Comparison of ENCODE assay signal across 26 cellular contexts in the genomic region with DNA sequence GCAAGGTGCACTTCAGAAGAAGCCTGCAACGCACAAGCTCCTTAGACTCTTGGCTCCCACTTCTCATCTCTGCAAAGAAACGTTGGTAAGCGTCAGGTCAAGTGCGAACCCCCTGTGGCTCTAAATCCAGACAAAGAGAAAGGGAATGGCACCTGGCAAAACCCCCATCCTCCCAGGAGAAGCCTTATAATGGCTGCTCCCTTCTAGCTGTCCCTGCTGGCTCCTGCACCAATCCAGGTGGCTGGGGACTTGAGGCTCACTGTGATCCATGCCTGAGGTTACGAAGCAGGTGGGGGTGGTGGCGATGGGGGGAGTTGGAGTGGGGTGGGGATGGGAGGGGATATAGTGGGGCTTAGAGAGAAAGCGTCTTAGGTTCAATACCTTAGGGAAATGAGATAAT.
"Had no signal": no experiment of that assay in that cellular context is flagged by ENCODE, and none has a peak within 500 bp of the region (broad histone marks: within the 10 kb centered on the region; RNA-seq: fewer than 3 reads in every experiment).

No MANE protein-coding gene starts in this region.

- H3K4me3 Mint-ChIP-seq: activated naive CD8-positive, alpha-beta T cell; activated T-cell treated with anti-CD3 and anti-CD28 coated beads, Interleukin-2, amount 50 U/mL, for 4 hours; natural killer cell treated with Interleukin-12 subunit alpha and Interleukin-12 subunit beta and Interleukin-15 and Interleukin-18, amount 100 ng/mL, for 72 hours had no signal

- DNase-seq: activated CD4-positive, alpha-beta T cell treated with anti-CD3 and anti-CD28 coated beads for 4 hours; activated CD4-positive, alpha-beta T cell treated with anti-CD3 and anti-CD28 coated beads, Interleukin-2, amount 50 U/mL, for 48 hours; activated CD4-positive, CD25-positive, alpha-beta regulatory T cell; activated CD8-positive, alpha-beta memory T cell treated with anti-CD3 and anti-CD28 coated beads, Interleukin-2, amount 50 U/mL, for 48 hours; activated naive CD4-positive, alpha-beta T cell; activated T-cell treated with anti-CD3 and anti-CD28 coated beads, Interleukin-2, amount 50 U/mL, for 4 hours; central memory CD4-positive, alpha-beta T cell; dermis blood vessel endothelial cell; effector CD8-positive, alpha-beta T cell; ovary; psoas muscle; spleen; stimulated activated CD4-positive, alpha-beta T cell treated with anti-CD3 and anti-CD28 coated beads, Interleukin-4, amount 100 ng/mL, for 1 hour; stimulated activated naive CD4-positive, alpha-beta T cell treated with Interleukin-2 at 50 U/mL for 16 hours; T-helper 9 cell; upper lobe of left lung had no signal

- ATAC-seq: activated T-cell treated with anti-CD3 and anti-CD28 coated beads, Interleukin-2, amount 50 U/mL, for 4 hours; foreskin keratinocyte; natural killer cell treated with Interleukin-12 subunit alpha and Interleukin-12 subunit beta and Interleukin-15 and Interleukin-18, amount 100 ng/mL, for 72 hours; psoas muscle had no signal

- H3K36me3 ChIP-seq: adrenal gland, ovary had no signal

- H3K4me3 ChIP-seq: adrenal gland, hepatocyte, ovary, psoas muscle, right atrium auricular region, spleen, thoracic aorta, upper lobe of left lung had no signal

- H3K27me3 ChIP-seq: adrenal gland, foreskin keratinocyte, neutrophil, ovary, right atrium auricular region, spleen, upper lobe of left lung had no signal

- H3K27ac Mint-ChIP-seq: activated naive CD8-positive, alpha-beta T cell; activated T-helper 2 cell treated with anti-CD3 and anti-CD28 coated beads, Interferon-gamma antibody, Interleukin-2, Interleukin-4, amounts not matched to agents 10 μg/mL and 5 μg/mL and 100 μg/mL, durations not matched to agents 14 hours and 24 hours and 36 hours; natural killer cell treated with Interleukin-12 subunit alpha and Interleukin-12 subunit beta and Interleukin-15 and Interleukin-18, amount 100 ng/mL, for 72 hours had no signal

- H3K27me3 Mint-ChIP-seq: activated naive CD8-positive, alpha-beta T cell; natural killer cell treated with Interleukin-12 subunit alpha and Interleukin-12 subunit beta and Interleukin-15 and Interleukin-18, amount 100 ng/mL, for 72 hours had no signal

- FAIRE-seq: astrocyte had no signal
